Comparison of ENCODE assay signal across 6 cellular contexts in genomic region chr19:52896431-52897148, GRCh38. TPM values are rescaled to one million over a fixed set of nuclear protein-coding genes. Genes with fewer than 3 reads are reported as not detected.
A peak's percentile ranks its signal among the peaks of the same experiment; 100 is the strongest.
DNase-seq lines count a peak whose midpoint lies in the region; ATAC-seq, FAIRE-seq and TF ChIP-seq lines count a peak whose summit lies in the region.

No MANE protein-coding gene starts in this region.

- peak overlapping the region; percentile 92 for H3K27ac Mint-ChIP-seq in CD8-positive, alpha-beta T cell

- CTCF ChIA-PET in CD8-positive, alpha-beta T cell (lab: Charles Lee): no interaction called here
- CTCF ChIA-PET in K562 (lab: Yijun Ruan, JAX; ENCODE audit: low intra/inter-chr PET ratio): no interaction called here

- H3K9me3 Mint-ChIP-seq in CD8-positive, alpha-beta T cell: no peaks in the 10 kb centered on the region

- H3K4me1 ChIP-seq in CD8-positive, alpha-beta T cell (ENCODE audit: insufficient read depth, low read length): peaks cover 13% of the 10 kb centered on the region
- H3K4me1 ChIP-seq in K562 (replicated peaks in 1 of 2; ENCODE audit: control insufficient read depth in 2 of 2, insufficient read depth in 2 of 2, low read length in 2 of 2) (peaks cover 2 to 25% of the 10 kb centered on the region in 2 experiments; a peak in 4 of 5 replicates), mucosa of stomach (ENCODE audit: control insufficient read depth, insufficient read depth, low read length) (peaks cover 5% of the 10 kb centered on the region)

- no TSS peak for BruUV-seq in K562 (replicated peaks; lab: Mats Ljungman, UMichigan)

- TF ChIP-seq POLR2A in K562 (conservative IDR thresholded peaks at IDR 0.05): no peak

- H3K36me3 Mint-ChIP-seq in CD8-positive, alpha-beta T cell: peaks cover 30% of the 10 kb centered on the region

- H3K9me3 ChIP-seq in CD8-positive, alpha-beta T cell (ENCODE audit: low read length): no peaks in the 10 kb centered on the region
- no peaks in the 10 kb centered on the region for H3K9me3 ChIP-seq in K562 (replicated peaks; ENCODE audit: control insufficient read depth, insufficient read depth, low read depth, low read length)
- no peaks in the 10 kb centered on the region for H3K9me3 ChIP-seq in mucosa of stomach (ENCODE audit: control insufficient read depth, low read length)

- H2AFZ ChIP-seq in K562 (ENCODE audit: low read depth, low read length): peak overlapping the region; percentile 80

- H3K4me3 ChIP-seq in CD8-positive, alpha-beta T cell (ENCODE audit: low read depth, low read length): peak overlapping the region; percentile 74
- no peak overlapping the region for H3K4me3 ChIP-seq in HL-60 (replicated peaks; ENCODE audit: insufficient read depth, low read length)
- H3K4me3 ChIP-seq in K562: peak overlapping the region; percentile 63
- peak overlapping the region; percentile 70 for H3K4me3 ChIP-seq in mucosa of stomach (ENCODE audit: low read length)

- no peaks in the 10 kb centered on the region for H3K27me3 ChIP-seq in CD8-positive, alpha-beta T cell (ENCODE audit: insufficient read depth, low read length)
- H3K27me3 ChIP-seq in HL-60 (ENCODE audit: insufficient read depth, poor library complexity, severe bottlenecking): no peaks in the 10 kb centered on the region
- no peaks in the 10 kb centered on the region for H3K27me3 ChIP-seq in K562 (ENCODE audit: control insufficient read depth in 2 of 2, insufficient read depth in 2 of 2, low read length in 2 of 2)
- H3K27me3 ChIP-seq in mucosa of stomach (ENCODE audit: control insufficient read depth, insufficient read depth, low read length): no peaks in the 10 kb centered on the region

- H3K9ac ChIP-seq in K562 (ENCODE audit: insufficient read depth in 1 of 2, low read depth in 2 of 2, low read length in 2 of 2) (peak overlapping the region; percentile 97 to 99), mucosa of stomach (ENCODE audit: low read length) (peak overlapping the region; percentile 83)

- H3K27me3 Mint-ChIP-seq in CD8-positive, alpha-beta T cell (ENCODE audit: low read depth): no peaks in the 10 kb centered on the region

- POLR2A ChIA-PET in CD8-positive, alpha-beta T cell (lab: Charles Lee): no interaction called here
- POLR2A ChIA-PET in K562 (lab: Yijun Ruan, JAX): no interaction called here

- peaks cover under 1% of the 10 kb centered on the region for H3K9me1 ChIP-seq in K562 (ENCODE audit: control insufficient read depth, insufficient read depth, low read length)

- peaks cover 27% of the 10 kb centered on the region for H3K4me1 Mint-ChIP-seq in CD8-positive, alpha-beta T cell (ENCODE audit: low read depth)

- ATAC-seq in CD8-positive, alpha-beta T cell: no peak
- ATAC-seq in K562 (peak; percentile 76), GM18502 (IDR thresholded peaks at IDR 0.05; ENCODE audit: poor library complexity, unreplicated experiment) (no peak)

- no peaks in the 10 kb centered on the region; the same call in 1 of the 2 replicates for H4K20me1 ChIP-seq in K562 (replicated peaks; ENCODE audit: control insufficient read depth, insufficient read depth, low read length)

- H3K4me3 Mint-ChIP-seq in CD8-positive, alpha-beta T cell: peak overlapping the region; percentile 93

- in situ Hi-C loops in K562 (cut with MboI): no loop called here

- no peak for TF ChIP-seq CTCF in CD8-positive, alpha-beta T cell (IDR thresholded peaks at IDR 0.05)
- TF ChIP-seq CTCF in HL-60 (IDR thresholded peaks at IDR 0.05; ENCODE audit: insufficient read depth, low read length): no peak
- TF ChIP-seq CTCF in K562 (IDR thresholded peaks at IDR 0.05 in 2 of 3, conservative IDR thresholded peaks at IDR 0.05 in 1 of 3; ENCODE audit: insufficient read depth in 2 of 3, low read depth in 1 of 3, low read length in 3 of 3): no peak

- TF ChIP-seq EP300 in K562 (IDR thresholded peaks at IDR 0.05; ENCODE audit: low read length): no peak

- 26% methylated on average over 24 of the region's 24 CpGs for WGBS in K562 (ENCODE audit: insufficient coverage, low coverage, missing lambda C conversion rate)

- peak overlapping the region; percentile 86 for H3K4me2 ChIP-seq in K562 (ENCODE audit: insufficient read depth, low read length)

- DNase-seq in CD8-positive, alpha-beta T cell: peak in 2 of 7 experiments; percentile 5 to 28
- DNase-seq in HL-60 (ENCODE audit: low read depth in 1 of 2, low spot score in 1 of 2) (no peak), K562 (ENCODE audit: extremely low read depth in 1 of 4, low spot score in 3 of 4) (peak; percentile 49 to 73 (median 55)), NCI-H1694 treated with DMSO at 0.1 percent for 48 hours (lab: John Stamatoyannopoulos, UW) (no peak)

- intact Hi-C loops in CD8-positive, alpha-beta T cell (cut with DNase I, micrococcal nuclease): loop anchor here (1.0 to 2.0 kb wide), 10 partner anchors 27 to 707 kb away; partner anchors contain the start of genes ZNF468 (in 2 of the 2), ZNF888 (in 2 of the 2), ZNF611 (in 1 of the 2) and ZNF808 (in 1 of the 2)
- intact Hi-C loops in K562 (cut with micrococcal nuclease): loop anchor here (5.0 kb wide), 1 partner anchor 41 kb away; no protein-coding TSS in a partner anchor

- no peak for TF ChIP-seq RAD21 in K562 (CRISPR knock-in tag; conservative IDR thresholded peaks at IDR 0.05 in 1 of 2, IDR thresholded peaks at IDR 0.05 in 1 of 2)

- no peaks in the 10 kb centered on the region for H3K36me3 ChIP-seq in CD8-positive, alpha-beta T cell (ENCODE audit: insufficient read depth, low read length)
- peaks cover 28% of the 10 kb centered on the region; the same call in 1 of the 3 replicates for H3K36me3 ChIP-seq in K562 (ENCODE audit: control insufficient read depth, insufficient read depth, low read length)
- no peaks in the 10 kb centered on the region for H3K36me3 ChIP-seq in mucosa of stomach (ENCODE audit: control insufficient read depth, insufficient read depth, low read length)

- peak; percentile 19 for FAIRE-seq in K562 (lab: Jason Lieb, UNC)

- H3K27ac ChIP-seq in CD8-positive, alpha-beta T cell (ENCODE audit: low read depth, low read length): peak overlapping the region; percentile 75
- H3K27ac ChIP-seq in HL-60 (replicated peaks): peak overlapping the region; percentile 73
- H3K27ac ChIP-seq in K562 (ENCODE audit: extremely low read depth, low read depth, low read length): peak overlapping the region; percentile 92

- H3K79me2 ChIP-seq in K562 (ENCODE audit: control insufficient read depth, insufficient read depth, low read length): peaks cover 55% of the 10 kb centered on the region

RNA-seq across cellular contexts. Expression of gene ZNF320, which starts 0.8 kb away (rescaled TPM):
- 1 to 10 TPM; 5.5 to 9.5 TPM for total RNA-seq in CD8-positive, alpha-beta T cell
- 55.5 and 61.4 TPM in 2 replicates for total RNA-seq in K562 (2011; cell fraction: chromatin; rRNA removed; ENCODE audit: low replicate concordance)
- total RNA-seq in K562 (2011; cell fraction: nucleolus; rRNA removed): 37.0 and 39.7 TPM in 2 replicates
- 68.2 and 105 TPM in 2 replicates for total RNA-seq in K562 (2011; cell fraction: nucleoplasm; rRNA removed)
- total RNA-seq in K562 (2014; rRNA removed) (7.7 and 8.3 TPM in 2 replicates), K562 (2014; rRNA removed; fragmentation: Illumina TruSeq; extraction: Trizol) (14.6 and 16.1 TPM in 2 replicates), K562 (2015; rRNA removed; fragmentation: Illumina TruSeq; extraction: Trizol) (11.4 and 11.7 TPM in 2 replicates), K562 (2021) (11.9 and 14.2 TPM in 2 replicates)
- polyA plus RNA-seq in K562 (2011; rRNA removed) (25.4 and 25.6 TPM in 2 replicates), K562 (2014; fragmentation: Illumina TruSeq; extraction: Trizol) (8.3 and 11.4 TPM in 2 replicates), K562 (2014; fragmentation: Nextera tagmentation; extraction: Ambion mirVana) (1 to 10 TPM; 5.4 to 6.5 TPM), K562 (2014; rRNA removed) (11.0 and 15.6 TPM in 2 replicates)
- polyA plus RNA-seq in K562 (2011; cell fraction: cytosol; rRNA removed): 17.0 and 19.1 TPM in 2 replicates
- 30.1 and 33.0 TPM in 2 replicates for polyA plus RNA-seq in K562 (2011; cell fraction: nucleus; rRNA removed)
- 6.8 and 8.5 TPM in 2 replicates for polyA plus RNA-seq in K562 (2012)
- 12.1 and 14.5 TPM in 2 replicates for polyA minus RNA-seq in K562 (2011; rRNA and poly(A)+ RNA removed)
- polyA minus RNA-seq in K562 (2011; cell fraction: cytosol; rRNA and poly(A)+ RNA removed): 8.3 and 17.6 TPM in 2 replicates
- 12.3 and 13.2 TPM in 2 replicates for polyA minus RNA-seq in K562 (2011; cell fraction: nucleus; rRNA and poly(A)+ RNA removed)

RNA-seq across cellular contexts. Expression of gene ZNF888, which starts 26.6 kb away (rescaled TPM):
- total RNA-seq in CD8-positive, alpha-beta T cell: 1 to 10 TPM; 4.5 to 4.9 TPM
- total RNA-seq in K562 (2011; cell fraction: chromatin; rRNA removed; ENCODE audit: low replicate concordance): 11.0 and 36.0 TPM in 2 replicates
- 7.5 and 10.3 TPM in 2 replicates for total RNA-seq in K562 (2011; cell fraction: nucleolus; rRNA removed)
- total RNA-seq in K562 (2011; cell fraction: nucleoplasm; rRNA removed): 12.6 and 13.6 TPM in 2 replicates
- total RNA-seq in K562 (2014; rRNA removed): 6.9 and 8.9 TPM in 2 replicates
- total RNA-seq in K562 (2014; rRNA removed; fragmentation: Illumina TruSeq; extraction: Trizol): 13.3 and 15.5 TPM in 2 replicates
- total RNA-seq in K562 (2015; rRNA removed; fragmentation: Illumina TruSeq; extraction: Trizol): 12.1 TPM in 2 replicates
- 8.3 and 10.7 TPM in 2 replicates for total RNA-seq in K562 (2021)
- 9.6 and 12.5 TPM in 2 replicates for polyA plus RNA-seq in K562 (2011; rRNA removed)
- 2.2 and 4.6 TPM in 2 replicates for polyA plus RNA-seq in K562 (2011; cell fraction: cytosol; rRNA removed)
- 7.9 and 8.3 TPM in 2 replicates for polyA plus RNA-seq in K562 (2011; cell fraction: nucleus; rRNA removed)
- 7.5 and 8.1 TPM in 2 replicates for polyA plus RNA-seq in K562 (2012)
- 9.9 and 10.1 TPM in 2 replicates for polyA plus RNA-seq in K562 (2014; fragmentation: Illumina TruSeq; extraction: Trizol)
- polyA plus RNA-seq in K562 (2014; fragmentation: Nextera tagmentation; extraction: Ambion mirVana): 1 to 10 TPM; 1.6 to 2.7 TPM
- polyA plus RNA-seq in K562 (2014; rRNA removed): 4.5 and 5.9 TPM in 2 replicates
- 40.2 and 44.6 TPM in 2 replicates for polyA minus RNA-seq in K562 (2011; rRNA and poly(A)+ RNA removed)
- polyA minus RNA-seq in K562 (2011; cell fraction: cytosol; rRNA and poly(A)+ RNA removed): 10.2 and 14.1 TPM in 2 replicates
- 7.1 and 13.7 TPM in 2 replicates for polyA minus RNA-seq in K562 (2011; cell fraction: nucleus; rRNA and poly(A)+ RNA removed)

RNA-seq across cellular contexts. Expression of gene ZNF468, which starts 39.2 kb away (rescaled TPM):
- total RNA-seq in CD8-positive, alpha-beta T cell: 10 to 100 TPM; 19.0 to 19.8 TPM
- 37.7 and 82.3 TPM in 2 replicates for total RNA-seq in K562 (2011; cell fraction: chromatin; rRNA removed; ENCODE audit: low replicate concordance)
- total RNA-seq in K562 (2011; cell fraction: nucleolus; rRNA removed): 28.5 and 32.5 TPM in 2 replicates
- 39.1 and 44.0 TPM in 2 replicates for total RNA-seq in K562 (2011; cell fraction: nucleoplasm; rRNA removed)
- 17.4 and 18.9 TPM in 2 replicates for total RNA-seq in K562 (2014; rRNA removed)
- total RNA-seq in K562 (2014; rRNA removed; fragmentation: Illumina TruSeq; extraction: Trizol): 32.7 and 36.9 TPM in 2 replicates
- 27.3 and 28.2 TPM in 2 replicates for total RNA-seq in K562 (2015; rRNA removed; fragmentation: Illumina TruSeq; extraction: Trizol)
- total RNA-seq in K562 (2021): 18.9 and 20.7 TPM in 2 replicates
- 29.0 and 36.2 TPM in 2 replicates for polyA plus RNA-seq in K562 (2011; rRNA removed)
- polyA plus RNA-seq in K562 (2011; cell fraction: cytosol; rRNA removed): 10.8 and 18.3 TPM in 2 replicates
- 18.5 and 19.6 TPM in 2 replicates for polyA plus RNA-seq in K562 (2011; cell fraction: nucleus; rRNA removed)
- 13.2 and 13.4 TPM in 2 replicates for polyA plus RNA-seq in K562 (2012)
- 21.1 and 23.2 TPM in 2 replicates for polyA plus RNA-seq in K562 (2014; fragmentation: Illumina TruSeq; extraction: Trizol)
- 10 to 100 TPM; 17.9 to 24.0 TPM for polyA plus RNA-seq in K562 (2014; fragmentation: Nextera tagmentation; extraction: Ambion mirVana)
- 15.9 and 17.5 TPM in 2 replicates for polyA plus RNA-seq in K562 (2014; rRNA removed)
- 46.2 and 47.4 TPM in 2 replicates for polyA minus RNA-seq in K562 (2011; rRNA and poly(A)+ RNA removed)
- polyA minus RNA-seq in K562 (2011; cell fraction: cytosol; rRNA and poly(A)+ RNA removed): 10.2 and 17.8 TPM in 2 replicates
- 11.3 and 16.6 TPM in 2 replicates for polyA minus RNA-seq in K562 (2011; cell fraction: nucleus; rRNA and poly(A)+ RNA removed)

Comparison
In these comparisons a context has a peak if more than half of its experiments do, and no peak if none do; other contexts are left out.
1. DNase-seq: peak in K562 (4 of 4); none in HL-60 (0 of 2) and NCI-H1694 treated with DMSO at 0.1 percent for 48 hours (single experiment).
2. Peak in every context shown above with its lines, with median percentiles within 50 percentile points of each other: H3K27ac ChIP-seq.